8 cellular contexts compared by ENCODE assay signal in the genomic region with DNA sequence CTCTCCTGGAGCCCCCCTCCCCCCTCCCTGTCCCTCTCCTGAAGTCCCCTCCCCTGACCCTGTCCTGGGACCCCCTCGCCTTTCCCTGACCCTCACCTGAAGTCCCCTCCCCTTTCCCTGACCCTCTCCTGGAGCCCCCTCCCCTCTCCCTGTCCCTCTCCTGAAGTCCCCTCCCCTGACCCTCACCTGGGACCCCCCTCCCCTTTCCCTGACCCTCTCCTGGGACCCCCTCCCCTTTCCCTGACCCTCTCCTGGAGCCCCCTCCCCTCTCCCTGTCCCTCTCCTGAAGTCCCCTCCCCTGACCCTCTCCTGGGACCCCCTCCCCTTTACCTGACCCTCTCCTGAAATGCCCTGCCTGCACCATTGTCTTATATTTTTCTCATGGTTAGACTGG. TPM values are rescaled to one million over a fixed set of nuclear protein-coding genes. Genes with fewer than 3 reads are reported as not detected.
DNase-seq lines count a peak whose midpoint lies in the region; ATAC-seq, FAIRE-seq and TF ChIP-seq lines count a peak whose summit lies in the region.
"Not testable (repeated sequence)": the region's sequence is repeated elsewhere in the genome, so short reads cannot be mapped to it uniquely, and the experiment has no call there.

No MANE protein-coding gene starts in this region.

- TF ChIP-seq EP300 in H1 (IDR thresholded peaks at IDR 0.05; ENCODE audit: borderline replicate concordance in 1 of 2, low read depth in 2 of 2, low read length in 2 of 2): not testable (repeated sequence)

- H3K27me3 Mint-ChIP-seq in nephron progenitor cell (ENCODE audit: low read depth, poor library complexity); stimulated activated memory B cell treated with anti-CD40 and anti-IgM and Interleukin-4, amounts not matched to agents 10 μg/mL and 1 μg/mL and 100 μg/mL, for 72 hours: not testable (repeated sequence)

- not testable (repeated sequence) for DNase-seq in AG09309 (ENCODE audit: low read depth); adipocyte (ENCODE audit: low read depth); H1 (ENCODE audit: low read depth in 1 of 2, low spot score in 2 of 2); nephron progenitor cell
- DNase-seq in islet precursor cell: peak; percentile 49

- H4K5ac ChIP-seq in H1 (ENCODE audit: insufficient read length, low read depth, low read length): peak overlapping the region; percentile 67

- peak overlapping the region; percentile 81; the same call in 1 of the 2 replicates for H2BK20ac ChIP-seq in H1 (ENCODE audit: low read length)

- TF ChIP-seq CTCF in AG09309 (IDR thresholded peaks at IDR 0.05; ENCODE audit: control insufficient read depth, insufficient read depth, low read depth, low read length, missing control alignments); WI38 (IDR thresholded peaks at IDR 0.05; ENCODE audit: low read depth, low read length); H1 (IDR thresholded peaks at IDR 0.05; ENCODE audit: control extremely low read depth in 1 of 3, insufficient read depth in 1 of 3, low read depth in 1 of 3, low read length in 3 of 3); nephron progenitor cell (IDR thresholded peaks at IDR 0.05): not testable (repeated sequence)

- H3K4me3 Mint-ChIP-seq in nephron progenitor cell: peak overlapping the region; percentile 65
- H3K4me3 Mint-ChIP-seq in stimulated activated memory B cell treated with anti-CD40 and anti-IgM and Interleukin-4, amounts not matched to agents 10 μg/mL and 1 μg/mL and 100 μg/mL, for 72 hours: peak overlapping the region; percentile 67

- not testable (repeated sequence) for H3K27me3 ChIP-seq in HUES64 (ENCODE audit: insufficient read depth, low read length); adipocyte (replicated peaks; ENCODE audit: control insufficient read depth, insufficient read depth, low read length); H1 (replicated peaks in 1 of 4; ENCODE audit: control insufficient read depth in 3 of 4, extremely low read depth in 1 of 4, insufficient read depth in 3 of 4, low read length in 3 of 4)

- H2AFZ ChIP-seq in H1 (ENCODE audit: low read length): peak overlapping the region; percentile 30; the same call in 1 of the 2 replicates

- not testable (repeated sequence) for H3K56ac ChIP-seq in H1 (replicated peaks; ENCODE audit: insufficient read length, low read depth, low read length)

- H3K9me3 Mint-ChIP-seq in nephron progenitor cell; stimulated activated memory B cell treated with anti-CD40 and anti-IgM and Interleukin-4, amounts not matched to agents 10 μg/mL and 1 μg/mL and 100 μg/mL, for 72 hours: not testable (repeated sequence)

- peak overlapping the region; percentile 41; the same call in 1 of the 2 replicates for H3K18ac ChIP-seq in H1 (ENCODE audit: extremely low read depth, low read length)

- not testable (repeated sequence) for H3K9ac ChIP-seq in HUES64 (ENCODE audit: low read depth, low read length); H1 (replicated peaks in 1 of 4; ENCODE audit: extremely low read depth in 1 of 4, low read depth in 3 of 4, low read length in 3 of 4)
- H3K9ac ChIP-seq in adipocyte (ENCODE audit: low read length): peak overlapping the region; percentile 82

- H3K9me3 ChIP-seq in HUES64 (ENCODE audit: insufficient read depth, low read depth, low read length); adipocyte (ENCODE audit: control insufficient read depth, low read length); H1 (ENCODE audit: insufficient read depth in 2 of 2, low read depth in 1 of 2, low read length in 1 of 2): not testable (repeated sequence)

- not testable (repeated sequence) for FAIRE-seq in H1 (lab: Jason Lieb, UNC)

- not testable (repeated sequence) for TF ChIP-seq POLR2A in H1 (IDR thresholded peaks at IDR 0.05; ENCODE audit: control extremely low read depth in 1 of 2, low read depth in 2 of 2, low read length in 2 of 2)

- H2BK120ac ChIP-seq in H1 (replicated peaks; ENCODE audit: low read depth, low read length): not testable (repeated sequence)

- H2AK5ac ChIP-seq in H1 (ENCODE audit: low read depth, low read length): peak overlapping the region; percentile 41; the same call in 1 of the 2 replicates

- peak overlapping the region; percentile 31 to 70; a peak in 3 of 4 replicates for H3K4me2 ChIP-seq in H1 (ENCODE audit: insufficient read depth in 1 of 2, low read depth in 2 of 2, low read length in 2 of 2)

- H3K36me3 Mint-ChIP-seq in nephron progenitor cell (ENCODE audit: low read depth); stimulated activated memory B cell treated with anti-CD40 and anti-IgM and Interleukin-4, amounts not matched to agents 10 μg/mL and 1 μg/mL and 100 μg/mL, for 72 hours: not testable (repeated sequence)

- not testable (repeated sequence) for H4K8ac ChIP-seq in H1 (ENCODE audit: extremely low read depth, insufficient read depth, low read length)

- not testable (repeated sequence) for H3K4ac ChIP-seq in H1 (replicated peaks; ENCODE audit: insufficient read length, low read depth, low read length)

- not testable (repeated sequence) for H2BK15ac ChIP-seq in H1 (ENCODE audit: low read length)

- peak overlapping the region; percentile 68; the same call in 1 of the 2 replicates for H2BK12ac ChIP-seq in H1 (ENCODE audit: low read depth, low read length)

- 0 out of 2 replicates have a peak overlapping the region, but pooled peaks have one; percentile 85 for H2BK5ac ChIP-seq in H1 (ENCODE audit: low read depth, low read length)

- H3K79me1 ChIP-seq in H1 (ENCODE audit: low read depth, low read length): not testable (repeated sequence)

- H4K91ac ChIP-seq in H1 (replicated peaks; ENCODE audit: insufficient read length, low read length): not testable (repeated sequence)

- CTCF ChIA-PET in H1 (lab: Charles Lee; ENCODE audit: partially characterized antibody): interaction anchor here (1.6 to 3.3 kb wide), 5 partner anchors 14 to 123 kb away, joined by 3 to 27 read pairs (median 9); no protein-coding TSS in a partner anchor

- not testable (repeated sequence) for H3K14ac ChIP-seq in H1 (ENCODE audit: insufficient read length)

- TF ChIP-seq RAD21 in H1 (IDR thresholded peaks at IDR 0.05 in 1 of 2, conservative IDR thresholded peaks at IDR 0.05 in 1 of 2; ENCODE audit: low read depth in 2 of 2, low read length in 2 of 2): not testable (repeated sequence)

- H3K4me3 ChIP-seq in AG09309 (ENCODE audit: control insufficient read depth, low read depth, low read length): peak overlapping the region; percentile 43
- H3K4me3 ChIP-seq in HUES64 (ENCODE audit: low read length): peak overlapping the region; percentile 41; the same call in 1 of the 2 replicates
- H3K4me3 ChIP-seq in WI38 (ENCODE audit: low read depth, low read length): peak overlapping the region; percentile 53
- peak overlapping the region; percentile 77 for H3K4me3 ChIP-seq in adipocyte (ENCODE audit: low read length)
- peak overlapping the region in 1 of 4 experiments; percentile 30; a peak in 2 of 8 replicates for H3K4me3 ChIP-seq in H1 (ENCODE audit: extremely low read depth in 1 of 4, insufficient read depth in 2 of 4, low read depth in 3 of 4, low read length in 4 of 4)

- peak overlapping the region; percentile 72 for H3K27ac Mint-ChIP-seq in nephron progenitor cell
- peak overlapping the region; percentile 99 for H3K27ac Mint-ChIP-seq in stimulated activated memory B cell treated with anti-CD40 and anti-IgM and Interleukin-4, amounts not matched to agents 10 μg/mL and 1 μg/mL and 100 μg/mL, for 72 hours

- POLR2A ChIA-PET in H1 (lab: Charles Lee; ENCODE audit: partially characterized antibody): interaction anchor here (1.6 to 3.6 kb wide), 3 partner anchors 11 to 16 kb away, joined by 4 to 18 read pairs (median 12); partner anchors contain the start of gene SERPINB1

- ATAC-seq in stimulated activated memory B cell treated with anti-CD40 and anti-IgM and Interleukin-4, amounts not matched to agents 10 μg/mL and 1 μg/mL and 100 μg/mL, for 72 hours: not testable (repeated sequence)

- WGBS in HUES64: 55% methylated on average over 1 of the region's 1 CpG
- WGBS in H1 (ENCODE audit: extremely low coverage in 1 of 2, insufficient coverage in 1 of 2, insufficient read length in 1 of 2, insufficient replicate concordance in 2 of 2, low coverage in 1 of 2, low lambda C conversion rate in 2 of 2, missing lambda C conversion rate in 1 of 2), 2 experiments: no CpG with 5 or more reads among the region's 1 CpG

- H4K20me1 ChIP-seq in H1 (replicated peaks in 1 of 2; ENCODE audit: control insufficient read depth in 1 of 2, insufficient read depth in 2 of 2, low read length in 2 of 2): not testable (repeated sequence)

- peaks cover 60% of the 10 kb centered on the region for H3K4me1 Mint-ChIP-seq in nephron progenitor cell
- H3K4me1 Mint-ChIP-seq in stimulated activated memory B cell treated with anti-CD40 and anti-IgM and Interleukin-4, amounts not matched to agents 10 μg/mL and 1 μg/mL and 100 μg/mL, for 72 hours: peaks cover 68% of the 10 kb centered on the region

- peak overlapping the region; percentile 69 for H3K27ac ChIP-seq in HUES64 (ENCODE audit: low read depth, low read length)
- 0 out of 2 replicates have a peak overlapping the region, but pooled peaks have one; percentile 2 for H3K27ac ChIP-seq in H1 (ENCODE audit: low read depth, low read length)

- H3K23ac ChIP-seq in H1 (ENCODE audit: insufficient read length): not testable (repeated sequence)

- H3K36me3 ChIP-seq in HUES64 (ENCODE audit: insufficient read depth, low read length); adipocyte (ENCODE audit: control insufficient read depth, insufficient read depth, low read length, severe bottlenecking); H1 (ENCODE audit: control insufficient read depth in 2 of 4, insufficient read depth in 4 of 4, low read length in 3 of 4): not testable (repeated sequence)

- H3K23me2 ChIP-seq in H1 (ENCODE audit: low read depth, low read length): not testable (repeated sequence)

- H3K4me1 ChIP-seq in HUES64 (ENCODE audit: insufficient read depth, low read length) (peaks cover 33% of the 10 kb centered on the region), adipocyte (ENCODE audit: control insufficient read depth, insufficient read depth, low read length) (peaks cover 19% of the 10 kb centered on the region), H1 (replicated peaks in 1 of 4; ENCODE audit: control insufficient read depth in 3 of 4, insufficient read depth in 4 of 4, low read length in 3 of 4) (peaks cover 4 to 23% (median 12%) of the 10 kb centered on the region in 4 experiments)

- not testable (repeated sequence) for H3K79me2 ChIP-seq in H1 (ENCODE audit: control insufficient read depth in 1 of 2, insufficient read depth in 2 of 2, low read length in 2 of 2)

RNA-seq across cellular contexts. Expression of gene SERPINB1, which starts 11.7 kb away (rescaled TPM):
- polyA plus RNA-seq in HUES64 (2013, experiment 1 of 2): 11.4 TPM
- 13.8 TPM for polyA plus RNA-seq in HUES64 (2013, experiment 2 of 2)
- total RNA-seq in H1 (2021; fragmentation: NEBNext Ultra II Directional; extraction: Animal tissue kit (Norgen Biotek cat#: 25700)): 17.3 and 20.0 TPM in 2 replicates
- polyA plus RNA-seq in H1 (2011; rRNA removed): 6.1 and 8.1 TPM in 2 replicates
- polyA plus RNA-seq in H1 (2011; cell fraction: cytosol; rRNA removed): 10.5 TPM
- polyA plus RNA-seq in H1 (2011; cell fraction: nucleus; rRNA removed): 6.2 TPM
- polyA plus RNA-seq in H1 (2012, experiment 1 of 2): 10.7 to 16.0 TPM (median 12.9 TPM) in 4 replicates
- 4.4 TPM for polyA plus RNA-seq in H1 (2012, experiment 2 of 2)
- 11.4 TPM for polyA plus RNA-seq in H1 (2013, experiment 1 of 2)
- polyA plus RNA-seq in H1 (2013, experiment 2 of 2): 11.6 TPM
- polyA minus RNA-seq in H1 (2011; rRNA and poly(A)+ RNA removed): 6.2 and 8.8 TPM in 2 replicates
- 8.2 TPM for polyA minus RNA-seq in H1 (2011; cell fraction: cytosol; rRNA and poly(A)+ RNA removed)
- polyA minus RNA-seq in H1 (2011; cell fraction: nucleus; rRNA and poly(A)+ RNA removed): 8.8 TPM

RNA-seq across cellular contexts. Expression of gene SERPINB9, which starts 49.7 kb away (rescaled TPM):
- polyA plus RNA-seq in HUES64 (2013, experiment 1 of 2): 39.0 TPM
- 34.7 TPM for polyA plus RNA-seq in HUES64 (2013, experiment 2 of 2)
- 63.5 and 66.8 TPM in 2 replicates for total RNA-seq in H1 (2021; fragmentation: NEBNext Ultra II Directional; extraction: Animal tissue kit (Norgen Biotek cat#: 25700))
- 53.5 and 93.8 TPM in 2 replicates for polyA plus RNA-seq in H1 (2011; rRNA removed)
- 58.9 TPM for polyA plus RNA-seq in H1 (2011; cell fraction: cytosol; rRNA removed)
- 23.5 TPM for polyA plus RNA-seq in H1 (2011; cell fraction: nucleus; rRNA removed)
- polyA plus RNA-seq in H1 (2012, experiment 1 of 2): 56.9 to 68.1 TPM (median 58.4 TPM) in 4 replicates
- 26.8 TPM for polyA plus RNA-seq in H1 (2012, experiment 2 of 2)
- polyA plus RNA-seq in H1 (2013, experiment 1 of 2): 31.2 TPM
- polyA plus RNA-seq in H1 (2013, experiment 2 of 2): 29.8 TPM
- 100 and 149 TPM in 2 replicates for polyA minus RNA-seq in H1 (2011; rRNA and poly(A)+ RNA removed)
- polyA minus RNA-seq in H1 (2011; cell fraction: cytosol; rRNA and poly(A)+ RNA removed): 53.1 TPM
- 25.0 TPM for polyA minus RNA-seq in H1 (2011; cell fraction: nucleus; rRNA and poly(A)+ RNA removed)
